11 cellular contexts compared by ENCODE assay signal in the genomic region with DNA sequence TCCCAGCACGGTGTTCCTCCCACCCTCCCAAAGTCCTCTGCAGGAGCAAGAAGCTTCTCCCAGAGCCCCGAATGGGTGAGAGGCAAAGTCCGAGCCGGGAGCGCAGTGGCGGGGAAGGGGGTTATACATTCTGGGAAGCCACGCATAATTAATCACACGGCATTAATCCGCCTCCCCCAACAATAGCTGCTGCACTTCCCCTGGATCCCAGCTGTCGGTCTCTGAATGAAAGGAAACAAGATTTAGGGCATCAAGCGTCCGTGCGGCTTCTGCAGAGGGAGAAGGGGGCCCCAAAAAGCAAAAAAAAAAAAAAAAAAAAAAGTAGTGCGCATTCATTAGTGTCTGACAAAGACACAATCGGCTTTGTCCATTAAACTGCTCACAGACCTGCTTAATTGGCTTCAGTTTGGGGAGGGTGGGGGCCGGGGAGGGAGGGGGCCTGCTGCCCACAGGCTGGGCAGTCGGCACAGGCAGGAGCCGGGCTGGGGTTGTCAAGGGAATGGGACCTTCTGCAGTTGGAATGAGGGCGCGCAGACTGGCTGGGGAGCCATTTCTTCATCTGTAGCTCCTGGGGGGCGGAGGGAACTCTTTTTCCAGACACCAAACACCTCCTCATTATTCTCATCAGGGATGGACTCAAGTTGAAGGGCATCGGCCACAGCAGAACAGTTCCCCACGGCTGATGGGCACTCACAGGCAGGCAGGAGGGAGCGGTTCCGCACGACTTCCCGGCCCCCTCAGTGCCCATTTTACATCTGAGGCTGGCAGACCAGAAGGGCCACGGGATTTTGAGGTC. TPM values are rescaled to one million over a fixed set of nuclear protein-coding genes. Genes with fewer than 3 reads are reported as not detected.
DNase-seq lines count a peak whose midpoint lies in the region; ATAC-seq and TF ChIP-seq lines count a peak whose summit lies in the region.
"Had no signal": no experiment of that assay in that cellular context is flagged by ENCODE, and none has a peak within 500 bp of the region (broad histone marks: within the 10 kb centered on the region; RNA-seq: fewer than 3 reads in every experiment).

No MANE protein-coding gene starts in this region.

- no peaks in the 10 kb centered on the region for H3K9me3 ChIP-seq in gastrocnemius medialis

- intact Hi-C loops in activated CD8-positive, alpha-beta T cell treated with anti-CD3 and anti-CD28 coated beads for 36 hours (cut with micrococcal nuclease) = no loop called here
- intact Hi-C loops in head of caudate nucleus (cut with DNase I) = loop anchor here (10.0 kb wide), 1 partner anchor 48 kb away; no protein-coding TSS in a partner anchor
- intact Hi-C loops in gastrocnemius medialis (cut with DNase I; ENCODE audit: low total_unique reads) = no loop called here

- H3K9me3 Mint-ChIP-seq in activated CD8-positive, alpha-beta T cell treated with anti-CD3 and anti-CD28 coated beads for 36 hours = no peaks in the 10 kb centered on the region

- no peak overlapping the region for H3K27ac Mint-ChIP-seq in activated CD8-positive, alpha-beta T cell treated with anti-CD3 and anti-CD28 coated beads for 36 hours

- peaks cover 25 to 32% of the 10 kb centered on the region in 2 donors for H3K4me1 ChIP-seq in gastrocnemius medialis

- no peak overlapping the region for H3K4me3 ChIP-seq in gastrocnemius medialis

- DNase-seq in NCI-H748 (lab: John Stamatoyannopoulos, UW; ENCODE audit: unreplicated experiment) = peak; percentile 14
- no peak for DNase-seq in NCI-H748 treated with DMSO at 0.1 percent for 48 hours (lab: John Stamatoyannopoulos, UW)
- no peak for DNase-seq in activated CD8-positive, alpha-beta T cell treated with anti-CD3 and anti-CD28 coated beads for 36 hours
- peak in 22 of 42 donors; percentile 33 to 81 (median 60) for DNase-seq in head of caudate nucleus
- no peak for DNase-seq in gastrocnemius medialis
- DNase-seq in cortex of kidney (lab: John Stamatoyannopoulos, UW) = no peak
- DNase-seq in HUDEP-2 (lab: John Stamatoyannopoulos, UW; ENCODE audit: unreplicated experiment in 76 of 76) = no peak
- DNase-seq: IMR-90, NCI-H2171 treated with DMSO at 0.1 percent for 48 hours, SHP77 had no signal

- no peak for TF ChIP-seq POLR2A in gastrocnemius medialis (IDR thresholded peaks at IDR 0.05)

- no peak for ATAC-seq in activated CD8-positive, alpha-beta T cell treated with anti-CD3 and anti-CD28 coated beads for 36 hours
- no peak for ATAC-seq in gastrocnemius medialis
- no peak for ATAC-seq in GM21786 (IDR thresholded peaks at IDR 0.05; ENCODE audit: unreplicated experiment)

- H3K36me3 ChIP-seq in gastrocnemius medialis = no peaks in the 10 kb centered on the region

- peaks cover 30% of the 10 kb centered on the region for H3K36me3 Mint-ChIP-seq in activated CD8-positive, alpha-beta T cell treated with anti-CD3 and anti-CD28 coated beads for 36 hours (ENCODE audit: low read depth)

- H3K4me3 Mint-ChIP-seq in activated CD8-positive, alpha-beta T cell treated with anti-CD3 and anti-CD28 coated beads for 36 hours = peak overlapping the region; percentile 90

- H3K27me3 Mint-ChIP-seq in activated CD8-positive, alpha-beta T cell treated with anti-CD3 and anti-CD28 coated beads for 36 hours = no peaks in the 10 kb centered on the region

- in situ Hi-C loops in gastrocnemius medialis (cut with MboI; ENCODE audit: low sequenced_read_pairs in 4 of 4) = no loop called here

- peaks cover 63% of the 10 kb centered on the region for H3K4me1 Mint-ChIP-seq in activated CD8-positive, alpha-beta T cell treated with anti-CD3 and anti-CD28 coated beads for 36 hours (ENCODE audit: low read depth)

- CTCF ChIA-PET in activated CD8-positive, alpha-beta T cell treated with anti-CD3 and anti-CD28 coated beads for 36 hours (lab: Charles Lee) = interaction anchor here (1.2 kb wide), 1 partner anchor 9 kb away, joined by 4 read pairs; no protein-coding TSS in a partner anchor

- POLR2A ChIA-PET in activated CD8-positive, alpha-beta T cell treated with anti-CD3 and anti-CD28 coated beads for 36 hours (lab: Charles Lee) = interaction anchor here (0.6 to 1.5 kb wide), 3 partner anchors 9 to 146 kb away, joined by 3 to 11 read pairs (median 4); no protein-coding TSS in a partner anchor

- no peaks in the 10 kb centered on the region for H3K27me3 ChIP-seq in gastrocnemius medialis

- TF ChIP-seq CTCF in activated CD8-positive, alpha-beta T cell treated with anti-CD3 and anti-CD28 coated beads for 36 hours (IDR thresholded peaks at IDR 0.05) = no peak
- no peak for TF ChIP-seq CTCF in gastrocnemius medialis (IDR thresholded peaks at IDR 0.05 in 4 of 5, conservative IDR thresholded peaks at IDR 0.05 in 1 of 5)

- peak overlapping the region; percentile 33 to 96 (median 89) for H3K27ac ChIP-seq in gastrocnemius medialis

RNA-seq across cellular contexts. Expression of a gene that starts 3.4 kb away (rescaled TPM):
- total RNA-seq in activated CD8-positive, alpha-beta T cell treated with anti-CD3 and anti-CD28 coated beads for 36 hours = 10 to 100 TPM; 45.7 to 47.6 TPM
- 10 to 100 TPM in 1 of 4 donors, 1 to 10 TPM in 3; 6.3 to 15.4 (median 8.2) TPM for total RNA-seq in gastrocnemius medialis

RNA-seq across cellular contexts. Expression of a gene that starts 59.6 kb away (rescaled TPM):
- total RNA-seq in activated CD8-positive, alpha-beta T cell treated with anti-CD3 and anti-CD28 coated beads for 36 hours = 10 to 100 TPM; 67.9 to 69.8 TPM
- total RNA-seq in gastrocnemius medialis = 10 to 100 TPM; 23.9 to 50.4 (median 46.6) TPM

Comparison
In these comparisons a context has a peak if more than half of its experiments do, and no peak if none do; other contexts are left out.
1. DNase-seq: peak in NCI-H748 (single experiment) and head of caudate nucleus (22 of 42); none in NCI-H748 treated with DMSO at 0.1 percent for 48 hours (single experiment), activated CD8-positive, alpha-beta T cell treated with anti-CD3 and anti-CD28 coated beads for 36 hours (single experiment), gastrocnemius medialis (0 of 2), cortex of kidney (single experiment) and HUDEP-2 (0 of 76).